ENCODE assay signal across 33 cellular contexts in genomic region chr15:45093622-45094357, GRCh38. TPM values are rescaled to one million over a fixed set of nuclear protein-coding genes. Genes with fewer than 3 reads are reported as not detected.
"Had no signal": no experiment of that assay in that cellular context is flagged by ENCODE, and none has a peak within 500 bp of the region (broad histone marks: within the 10 kb centered on the region; RNA-seq: fewer than 3 reads in every experiment).

No MANE protein-coding gene starts in this region.

- H3K27ac Mint-ChIP-seq: immature natural killer cell; mesothelial cell of epicardium; natural killer cell treated with Interleukin-12 subunit alpha and Interleukin-12 subunit beta and Interleukin-15 and Interleukin-18, amount 100 ng/mL, for 72 hours; stimulated activated naive CD8-positive, alpha-beta T cell treated with anti-CD3 and anti-CD28 coated beads, Interleukin-15, amount 100 ng/mL, for 72 hours had no signal

- H3K9me3 Mint-ChIP-seq: immature natural killer cell; mesothelial cell of epicardium; natural killer cell treated with Interleukin-12 subunit alpha and Interleukin-12 subunit beta and Interleukin-15 and Interleukin-18, amount 100 ng/mL, for 72 hours; neural crest cell; stimulated activated naive CD8-positive, alpha-beta T cell treated with anti-CD3 and anti-CD28 coated beads, Interleukin-15, amount 100 ng/mL, for 72 hours had no signal

- H3K36me3 Mint-ChIP-seq: immature natural killer cell; mesothelial cell of epicardium; naive B cell; natural killer cell treated with Interleukin-12 subunit alpha and Interleukin-12 subunit beta and Interleukin-15 and Interleukin-18, amount 100 ng/mL, for 72 hours had no signal

- H3K4me1 ChIP-seq: esophagus muscularis mucosa, foreskin keratinocyte, lower lobe of right lung, right lobe of liver, suprapubic skin, transverse colon, upper lobe of right lung, uterus had no signal

- H3K4me2 ChIP-seq: smooth muscle cell had no signal

- ATAC-seq: foreskin keratinocyte; left ventricle myocardium superior; lower lobe of right lung; mucosa of descending colon; natural killer cell treated with Interleukin-12 subunit alpha and Interleukin-12 subunit beta and Interleukin-15 and Interleukin-18, amount 100 ng/mL, for 72 hours; right lobe of liver; stimulated activated naive CD8-positive, alpha-beta T cell treated with anti-CD3 and anti-CD28 coated beads, Interleukin-15, amount 100 ng/mL, for 72 hours had no signal

- H3K27ac ChIP-seq: coronary artery, esophagus muscularis mucosa, foreskin keratinocyte, lower lobe of right lung, right lobe of liver, suprapubic skin, transverse colon, upper lobe of right lung, uterus had no signal

- H3K4me3 ChIP-seq: coronary artery, esophagus muscularis mucosa, lower lobe of right lung, mucosa of descending colon, right lobe of liver, smooth muscle cell, suprapubic skin, transverse colon, upper lobe of right lung, uterus had no signal

- H3K4me3 Mint-ChIP-seq: immature natural killer cell; mesothelial cell of epicardium; natural killer cell treated with Interleukin-12 subunit alpha and Interleukin-12 subunit beta and Interleukin-15 and Interleukin-18, amount 100 ng/mL, for 72 hours; neural crest cell; stimulated activated naive CD8-positive, alpha-beta T cell treated with anti-CD3 and anti-CD28 coated beads, Interleukin-15, amount 100 ng/mL, for 72 hours had no signal

- DNase-seq: dermis blood vessel endothelial cell; effector memory CD4-positive, alpha-beta T cell; foreskin keratinocyte; hypothalamus; immature natural killer cell; islet precursor cell; left ventricle myocardium superior; lower lobe of right lung; mucosa of descending colon; naive B cell; retina; right lobe of liver; stimulated activated CD4-positive, alpha-beta T cell treated with anti-CD3 and anti-CD28 coated beads, Interleukin-12 subunit alpha, Interleukin-12 subunit beta, amount 100 ng/mL, for 4 hours; stimulated activated CD4-positive, alpha-beta T cell treated with anti-CD3 and anti-CD28 coated beads, Interleukin-1b, Interleukin-23, amount 100 ng/mL, for 48 hours; stimulated activated CD4-positive, alpha-beta T cell treated with anti-CD3 and anti-CD28 coated beads, Interleukin-4, amount 100 ng/mL, for 1 hour; stimulated activated CD8-positive, alpha-beta memory T cell treated with anti-CD3 and anti-CD28 coated beads, Interleukin-4, amount 100 ng/mL, for 48 hours; stimulated activated naive CD4-positive, alpha-beta T cell; stimulated activated naive CD8-positive, alpha-beta T cell treated with anti-CD3 and anti-CD28 coated beads, Interleukin-15, amount 100 ng/mL, for 72 hours; transverse colon; upper lobe of right lung; uterus had no signal

- H3K9me3 ChIP-seq: esophagus muscularis mucosa, lower lobe of right lung, mucosa of descending colon, right lobe of liver, suprapubic skin, transverse colon, upper lobe of right lung, uterus had no signal

- H3K27me3 ChIP-seq: right lobe of liver, suprapubic skin, transverse colon, upper lobe of right lung, uterus had no signal

- H3K4me1 Mint-ChIP-seq: immature natural killer cell; naive B cell; neural crest cell; stimulated activated naive CD8-positive, alpha-beta T cell treated with anti-CD3 and anti-CD28 coated beads, Interleukin-15, amount 100 ng/mL, for 72 hours had no signal

- H3K36me3 ChIP-seq: esophagus muscularis mucosa, lower lobe of right lung, right lobe of liver, suprapubic skin, transverse colon, upper lobe of right lung, uterus had no signal

RNA-seq across cellular contexts. Expression of gene DUOX2, which starts 20.2 kb away (rescaled TPM):
- total RNA-seq: dermis blood vessel endothelial cell, endothelial cell of umbilical vein, epithelial cell of proximal tubule, fibroblast of lung, osteocyte, pulmonary artery endothelial cell had no signal
- polyA plus RNA-seq: fibroblast of lung, immature natural killer cell had no signal

RNA-seq across cellular contexts. Expression of gene DUOXA2, which starts 20.3 kb away (rescaled TPM):
- total RNA-seq: dermis blood vessel endothelial cell, endothelial cell of umbilical vein, epithelial cell of proximal tubule, fibroblast of lung, foreskin keratinocyte, left ventricle myocardium superior, lower lobe of right lung, mesothelial cell of epicardium, neural crest cell, osteocyte, pulmonary artery endothelial cell, smooth muscle cell, suprapubic skin, upper lobe of right lung, uterus had no signal
- polyA plus RNA-seq: endothelial cell of umbilical vein, fibroblast of lung, foreskin keratinocyte, immature natural killer cell, smooth muscle cell had no signal

RNA-seq across cellular contexts. Expression of gene DUOXA1, which starts 35.9 kb away (rescaled TPM):
- total RNA-seq: dermis blood vessel endothelial cell; endothelial cell of umbilical vein; fibroblast of lung; natural killer cell treated with Interleukin-12 subunit alpha and Interleukin-12 subunit beta and Interleukin-15 and Interleukin-18, amount 100 ng/mL, for 72 hours; neural crest cell; osteocyte; pulmonary artery endothelial cell; right lobe of liver had no signal
- polyA plus RNA-seq: fibroblast of lung, immature natural killer cell had no signal

RNA-seq across cellular contexts. Expression of gene DUOX1, which starts 36.0 kb away (rescaled TPM):
- total RNA-seq: dermis blood vessel endothelial cell, endothelial cell of umbilical vein, fibroblast of lung, neural crest cell, osteocyte, pulmonary artery endothelial cell had no signal
- polyA plus RNA-seq: endothelial cell of umbilical vein, fibroblast of lung had no signal
